In the genomic region with DNA sequence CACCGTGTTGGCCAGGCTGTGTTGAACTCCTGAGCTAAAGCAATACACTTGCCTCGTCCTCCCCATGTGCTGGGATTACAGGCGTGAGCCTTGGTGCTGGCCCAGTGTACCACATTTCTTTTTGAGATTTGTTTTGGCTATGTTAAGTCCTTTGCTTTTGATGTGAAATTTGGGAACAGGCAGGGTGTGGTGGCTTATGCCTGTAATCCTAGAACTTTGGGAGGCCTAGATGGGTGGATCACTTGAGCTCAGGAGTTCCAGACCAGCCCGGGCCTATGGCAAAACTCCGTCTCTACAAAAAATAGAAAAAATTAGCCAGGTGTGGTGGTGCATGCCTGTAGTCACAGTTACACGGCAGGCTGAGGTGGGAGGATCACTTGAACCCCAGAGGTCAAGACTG, we compare ENCODE assay signal across 10 cellular contexts.
"Had no signal": no experiment of that assay in that cellular context is flagged by ENCODE, and none has a peak within 500 bp of the region (broad histone marks: within the 10 kb centered on the region; RNA-seq: fewer than 3 reads in every experiment).

No MANE protein-coding gene starts in this region.

- DNase-seq: GM23248, GOT3, H7, HFFc6, KBM-7 had no signal

- H3K27me3 Mint-ChIP-seq: IgD-negative memory B cell had no signal

- H3K9me3 ChIP-seq: HAP-1 had no signal

- H3K4me3 Mint-ChIP-seq: HFFc6 had no signal

- ATAC-seq: HCT116, HepG2 had no signal

- H3K4me1 Mint-ChIP-seq: IgD-negative memory B cell had no signal

- H3K36me3 Mint-ChIP-seq: IgD-negative memory B cell had no signal

- H3K9me3 Mint-ChIP-seq: HFFc6 had no signal

- H3K27ac ChIP-seq: GM23248, HL-60 had no signal

- H3K4me1 ChIP-seq: HAP-1 had no signal

- H3K27ac Mint-ChIP-seq: HFFc6, IgD-negative memory B cell had no signal

- H3K4me3 ChIP-seq: GM23248, HAP-1 had no signal
